8 cellular contexts compared by ENCODE assay signal in the genomic region with DNA sequence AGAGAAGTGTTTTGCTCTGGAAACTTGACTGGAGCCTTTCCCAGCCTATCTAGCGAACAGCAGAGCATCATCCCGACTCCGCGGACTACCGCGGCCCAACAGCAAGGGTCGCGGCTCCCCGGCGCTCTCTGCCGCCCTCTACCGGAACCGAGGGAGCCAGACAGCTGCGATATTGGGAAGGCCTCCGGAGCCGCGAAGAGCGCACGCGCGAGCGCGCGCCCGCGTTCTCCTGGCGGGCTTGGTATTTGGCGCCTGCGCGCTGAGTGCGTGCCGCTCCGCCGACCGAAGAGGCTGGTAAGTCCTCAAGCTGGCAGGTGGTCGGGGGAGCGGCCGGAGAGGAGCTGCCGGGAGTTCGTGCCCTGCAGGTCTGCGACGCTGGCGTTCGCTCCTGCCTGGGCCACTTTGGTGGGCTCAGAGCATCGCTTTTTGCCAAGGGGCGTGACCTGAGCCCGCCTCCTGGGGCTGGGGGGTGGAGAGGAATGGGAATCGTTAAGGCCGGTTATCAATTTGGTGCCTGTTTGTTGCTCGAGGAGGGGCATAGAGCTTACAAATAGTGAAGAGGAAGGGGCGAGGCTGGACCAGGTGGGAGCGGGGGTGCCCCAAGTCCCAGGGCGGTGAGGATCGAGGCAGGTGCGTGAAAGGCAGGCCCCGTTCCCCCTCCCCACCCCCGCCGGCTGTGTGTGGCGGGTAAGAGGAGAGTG. TPM values are rescaled to one million over a fixed set of nuclear protein-coding genes. Genes with fewer than 3 reads are reported as not detected.
DNase-seq lines count a peak whose midpoint lies in the region; ATAC-seq, FAIRE-seq and TF ChIP-seq lines count a peak whose summit lies in the region.

A gene with protein sequence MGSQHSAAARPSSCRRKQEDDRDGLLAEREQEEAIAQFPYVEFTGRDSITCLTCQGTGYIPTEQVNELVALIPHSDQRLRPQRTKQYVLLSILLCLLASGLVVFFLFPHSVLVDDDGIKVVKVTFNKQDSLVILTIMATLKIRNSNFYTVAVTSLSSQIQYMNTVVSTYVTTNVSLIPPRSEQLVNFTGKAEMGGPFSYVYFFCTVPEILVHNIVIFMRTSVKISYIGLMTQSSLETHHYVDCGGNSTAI (plus strand): TSS at position 257 of the 701 bp plus-strand sequence. CDS start 641 bp downstream, outside the sequence.

- H3K9ac ChIP-seq in kidney (ENCODE audit: low read length in 2 of 2), result peak within 1 kb of the TSS; percentile 64 to 80

- H3K4me3 ChIP-seq in kidney (ENCODE audit: low read length in 2 of 2), result peak within 1 kb of the TSS; percentile 80 to 87

- FAIRE-seq in kidney (lab: Jason Lieb, UNC), result no peak

- intact Hi-C loops in kidney (cut with DNase I), result no loop called here

- peak; percentile 97 for TF ChIP-seq CTCF in kidney (IDR thresholded peaks at IDR 0.05; ENCODE audit: borderline replicate concordance, extremely low read depth, insufficient read depth)

- H3K27ac ChIP-seq in kidney (ENCODE audit: low read depth in 2 of 2, low read length in 2 of 2), result peak within 1 kb of the TSS in 1 of 2 donors; percentile 4

- peaks cover 11 to 15% of the 10 kb centered on the region in 2 donors for H3K4me1 ChIP-seq in kidney (ENCODE audit: control insufficient read depth in 1 of 2, insufficient read depth in 1 of 2, low read depth in 1 of 2, low read length in 2 of 2)

- ATAC-seq in GM19035 (IDR thresholded peaks at IDR 0.05; ENCODE audit: unreplicated experiment), result peak; percentile 89
- ATAC-seq in HG03354 (IDR thresholded peaks at IDR 0.05; ENCODE audit: poor library complexity, severe bottlenecking, unreplicated experiment), result peak; percentile 88

- H3K36me3 ChIP-seq in kidney (ENCODE audit: control insufficient read depth in 1 of 2, insufficient read depth in 2 of 2, low read length in 2 of 2), result peaks cover 5 to 14% of the 10 kb centered on the region in 2 donors

- DNase-seq in Ammon's horn (ENCODE audit: low spot score) (peak; percentile 92), NCI-H446 (lab: John Stamatoyannopoulos, UW) (peak; percentile 82 to 95), cerebellum (ENCODE audit: low spot score) (peak; percentile 97), kidney (peak; percentile 96)
- peak; percentile 94 for DNase-seq in activated CD4-positive, CD25-positive, alpha-beta regulatory T cell treated with anti-CD3 and anti-CD28 coated beads, Interleukin-2, amount 50 U/mL, for 72 hours
- DNase-seq in stimulated activated CD4-positive, alpha-beta T cell treated with anti-CD3 and anti-CD28 coated beads, Interleukin-15, amount 100 ng/mL, for 24 hours, result peak; percentile 93

- H3K9me3 ChIP-seq in kidney (ENCODE audit: control insufficient read depth in 1 of 2, low read length in 2 of 2), result no peaks in the 10 kb centered on the region

RNA-seq across cellular contexts. Expression of the gene that starts here (rescaled TPM):
- total RNA-seq in cerebellum, result 87.2 TPM
- total RNA-seq in kidney, result 51.7 TPM
- polyA plus RNA-seq in kidney (ENCODE audit: insufficient read depth, low read depth, low replicate concordance), result 126 TPM
